Comparison of ENCODE assay signal across 8 cellular contexts in the genomic region with DNA sequence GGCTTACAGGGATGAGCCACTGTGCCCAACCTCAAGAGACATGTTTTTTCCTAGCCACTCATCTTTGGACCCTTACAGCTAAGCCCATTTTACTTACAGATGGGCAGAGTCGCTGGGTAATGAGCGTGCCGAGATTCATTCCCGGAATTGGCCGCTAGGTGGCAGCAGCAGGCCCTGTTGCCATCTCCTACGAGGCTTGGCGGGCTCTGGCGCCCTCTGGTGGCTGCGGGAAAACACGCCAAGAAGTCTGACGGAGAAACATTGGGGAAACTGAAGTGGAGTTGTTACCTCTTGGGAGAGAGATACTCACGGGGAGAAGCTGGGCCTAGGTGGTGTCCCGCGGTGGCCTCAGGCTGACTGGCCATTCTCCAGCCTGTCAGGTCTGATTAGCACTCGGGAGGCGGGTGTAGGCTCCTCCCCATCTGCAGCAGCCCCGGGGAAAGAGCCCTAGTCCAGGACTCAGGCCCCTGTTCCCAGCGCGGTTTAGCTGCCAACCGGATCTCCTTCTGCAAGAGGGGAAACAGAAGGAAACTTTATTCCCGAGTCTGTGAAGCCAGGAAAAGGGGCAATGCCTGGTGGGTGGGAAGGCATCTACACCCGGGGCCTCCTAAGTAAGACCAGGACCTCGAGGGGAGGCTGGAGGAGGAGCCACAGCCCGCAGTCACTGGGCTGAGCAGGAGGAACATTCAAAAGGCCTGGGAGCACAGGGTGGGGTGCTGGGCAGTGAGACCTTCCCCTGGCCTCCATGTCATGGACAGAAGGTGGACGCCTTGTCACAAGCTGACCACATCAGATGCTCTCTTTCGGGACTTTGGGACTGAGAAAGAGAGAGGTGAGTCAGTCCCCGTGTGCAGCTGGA. TPM values are rescaled to one million over a fixed set of nuclear protein-coding genes. Genes with fewer than 3 reads are reported as not detected.
A peak's percentile ranks its signal among the peaks of the same experiment; 100 is the strongest.
DNase-seq lines count a peak whose midpoint lies in the region; ATAC-seq and TF ChIP-seq lines count a peak whose summit lies in the region.

No MANE protein-coding gene starts in this region.

- no peaks in the 10 kb centered on the region for H3K9me3 ChIP-seq in HUES64 (ENCODE audit: insufficient read depth, low read depth, low read length)
- H3K9me3 ChIP-seq in NT2/D1 (ENCODE audit: insufficient read depth, low read length) = no peaks in the 10 kb centered on the region
- no peaks in the 10 kb centered on the region for H3K9me3 ChIP-seq in effector memory CD4-positive, alpha-beta T cell (ENCODE audit: control insufficient read depth, low read length)

- peak; percentile 100 for TF ChIP-seq CTCF in GM12874 (IDR thresholded peaks at IDR 0.05; ENCODE audit: insufficient read depth, low read depth, low read length)

- H3K36me3 ChIP-seq in HUES64 (ENCODE audit: insufficient read depth, low read length) = peaks cover 42% of the 10 kb centered on the region
- H3K36me3 ChIP-seq in NT2/D1 (ENCODE audit: insufficient read depth, insufficient read length, low read length) = peaks cover 61% of the 10 kb centered on the region
- peaks cover 31% of the 10 kb centered on the region for H3K36me3 ChIP-seq in effector memory CD4-positive, alpha-beta T cell (ENCODE audit: control insufficient read depth, insufficient read depth, low read length)

- DNase-seq in NT2/D1 (ENCODE audit: low read depth, low spot score) (peak; percentile 92), memory B cell (ENCODE audit: low spot score in 2 of 2) (peak; percentile 98 to 100)
- DNase-seq in activated CD8-positive, alpha-beta memory T cell treated with anti-CD3 and anti-CD28 coated beads for 4 hours (ENCODE audit: low read depth in 2 of 2) = peak; percentile 89 to 94
- DNase-seq in effector memory CD4-positive, alpha-beta T cell = peak; percentile 81 to 93 (median 91)
- DNase-seq in stimulated activated CD8-positive, alpha-beta memory T cell treated with anti-CD3 and anti-CD28 coated beads, Interleukin-15, amount 100 ng/mL, for 1 hour (ENCODE audit: low read depth) = peak; percentile 99

- H3K9ac ChIP-seq in HUES64 (ENCODE audit: low read depth, low read length) (no peak overlapping the region; the same call in 1 of the 2 replicates), NT2/D1 (ENCODE audit: insufficient read length, low read depth) (peak overlapping the region; percentile 71)

- no peak overlapping the region for H3K4me3 Mint-ChIP-seq in memory B cell

- H3K27me3 Mint-ChIP-seq in memory B cell = no peaks in the 10 kb centered on the region

- WGBS in HUES64 = 18% methylated on average over 27 of the region's 27 CpGs

- H3K36me3 Mint-ChIP-seq in memory B cell = peaks cover 9% of the 10 kb centered on the region

- ATAC-seq in memory B cell (ENCODE audit: low read depth) (peak; percentile 45), HG03378 (IDR thresholded peaks at IDR 0.05; ENCODE audit: unreplicated experiment) (no peak)

- H3K4me1 Mint-ChIP-seq in memory B cell = peaks cover 18% of the 10 kb centered on the region

- no peaks in the 10 kb centered on the region for H3K4me1 ChIP-seq in HUES64 (ENCODE audit: insufficient read depth, low read length)
- peaks cover 12% of the 10 kb centered on the region for H3K4me1 ChIP-seq in NT2/D1 (ENCODE audit: insufficient read depth, insufficient read length)
- peaks cover 5% of the 10 kb centered on the region for H3K4me1 ChIP-seq in effector memory CD4-positive, alpha-beta T cell (ENCODE audit: control insufficient read depth, insufficient read depth, low read length, poor library complexity, severe bottlenecking)

- peak overlapping the region; percentile 36 for H3K27ac Mint-ChIP-seq in memory B cell

- H3K27ac ChIP-seq in HUES64 (ENCODE audit: low read depth, low read length) = no peak overlapping the region; the same call in 1 of the 2 replicates
- no peak overlapping the region for H3K27ac ChIP-seq in effector memory CD4-positive, alpha-beta T cell (ENCODE audit: insufficient read depth, low read length, poor library complexity, severe bottlenecking)

- H3K27me3 ChIP-seq in HUES64 (ENCODE audit: insufficient read depth, low read length) (no peaks in the 10 kb centered on the region), NT2/D1 (ENCODE audit: insufficient read depth, insufficient read length) (no peaks in the 10 kb centered on the region)
- no peaks in the 10 kb centered on the region for H3K27me3 ChIP-seq in effector memory CD4-positive, alpha-beta T cell (replicated peaks; ENCODE audit: control insufficient read depth, insufficient read depth, low read length, poor library complexity, severe bottlenecking)

- peak overlapping the region; percentile 26 for H3K4me3 ChIP-seq in HUES64 (ENCODE audit: low read length)
- no peak overlapping the region for H3K4me3 ChIP-seq in NT2/D1 (ENCODE audit: insufficient read length, low read depth)
- no peak overlapping the region for H3K4me3 ChIP-seq in effector memory CD4-positive, alpha-beta T cell (ENCODE audit: insufficient read depth, low read depth, low read length, poor library complexity, severe bottlenecking)

- no peaks in the 10 kb centered on the region for H3K9me3 Mint-ChIP-seq in memory B cell

RNA-seq across cellular contexts. Expression of a gene that starts 9.7 kb away (rescaled TPM):
- 51.7 TPM for polyA plus RNA-seq in HUES64 (2013, experiment 1 of 2)
- 48.8 TPM for polyA plus RNA-seq in HUES64 (2013, experiment 2 of 2)

RNA-seq across cellular contexts. Expression of a gene that starts 31.4 kb away (rescaled TPM):
- polyA plus RNA-seq in HUES64 (2013, experiment 1 of 2) = not detected
- polyA plus RNA-seq in HUES64 (2013, experiment 2 of 2) = not detected

RNA-seq across cellular contexts. Expression of a gene that starts 42.2 kb away (rescaled TPM):
- 74.1 TPM for polyA plus RNA-seq in HUES64 (2013, experiment 1 of 2)
- polyA plus RNA-seq in HUES64 (2013, experiment 2 of 2) = 91.3 TPM

RNA-seq across cellular contexts. Expression of a gene that starts 49.8 kb away (rescaled TPM):
- polyA plus RNA-seq in HUES64 (2013, experiment 1 of 2) = 9.7 TPM
- polyA plus RNA-seq in HUES64 (2013, experiment 2 of 2) = 10.2 TPM

RNA-seq across cellular contexts. Expression of a gene that starts 50.7 kb away (rescaled TPM):
- polyA plus RNA-seq in HUES64 (2013, experiment 1 of 2) = 6.3 TPM
- 7.8 TPM for polyA plus RNA-seq in HUES64 (2013, experiment 2 of 2)
